9 cellular contexts compared by ENCODE assay signal in genomic region chr1:53367503-53368313, GRCh38. TPM values are rescaled to one million over a fixed set of nuclear protein-coding genes. Genes with fewer than 3 reads are reported as not detected.
DNase-seq lines count a peak whose midpoint lies in the region; ATAC-seq and TF ChIP-seq lines count a peak whose summit lies in the region.
"Had no signal": no experiment of that assay in that cellular context is flagged by ENCODE, and none has a peak within 500 bp of the region (broad histone marks: within the 10 kb centered on the region; RNA-seq: fewer than 3 reads in every experiment).

No MANE protein-coding gene starts in this region.

- intact Hi-C loops in esophagus squamous epithelium (cut with DNase I): no loop called here

- H3K4me3 ChIP-seq in GM12864 (ENCODE audit: low read depth, low read length): peak overlapping the region; percentile 62
- peak overlapping the region in 1 of 4 donors; percentile 16 for H3K4me3 ChIP-seq in esophagus squamous epithelium
- no peak overlapping the region for H3K4me3 ChIP-seq in foreskin fibroblast (ENCODE audit: low read depth in 1 of 2, low read length in 2 of 2)
- H3K4me3 ChIP-seq: HAP-1 had no signal

- 54 to 60% methylated on average over 6 of the region's 7 CpGs for WGBS in esophagus squamous epithelium, 2 donors

- no peak overlapping the region for H3K27ac Mint-ChIP-seq in osteocyte (ENCODE audit: unreplicated experiment)

- no peaks in the 10 kb centered on the region for H3K36me3 Mint-ChIP-seq in osteocyte (ENCODE audit: unreplicated experiment)

- peaks cover 16% of the 10 kb centered on the region for H3K27me3 Mint-ChIP-seq in osteocyte (ENCODE audit: unreplicated experiment)

- H3K27me3 ChIP-seq in esophagus squamous epithelium: peaks cover 0 to 17% (median 0%) of the 10 kb centered on the region in 4 donors

- H3K9me3 Mint-ChIP-seq in osteocyte (ENCODE audit: unreplicated experiment): no peaks in the 10 kb centered on the region

- H3K4me3 Mint-ChIP-seq in osteocyte (ENCODE audit: unreplicated experiment): no peak overlapping the region

- TF ChIP-seq POLR2A in esophagus squamous epithelium (IDR thresholded peaks at IDR 0.05): no peak

- TF ChIP-seq CTCF in GM12864 (IDR thresholded peaks at IDR 0.05; ENCODE audit: low read depth, low read length, missing control alignments): no peak
- no peak for TF ChIP-seq CTCF in osteocyte (IDR thresholded peaks at IDR 0.05)
- no peak for TF ChIP-seq CTCF in esophagus squamous epithelium (IDR thresholded peaks at IDR 0.05)
- TF ChIP-seq CTCF in foreskin fibroblast (IDR thresholded peaks at IDR 0.05; ENCODE audit: low read depth, low read length): no peak

- H3K36me3 ChIP-seq in esophagus squamous epithelium: no peaks in the 10 kb centered on the region
- H3K36me3 ChIP-seq: HAP-1 had no signal

- no peaks in the 10 kb centered on the region for H3K9me3 ChIP-seq in esophagus squamous epithelium
- H3K9me3 ChIP-seq: HAP-1 had no signal

- peak; percentile 80 for DNase-seq in GM12864 (ENCODE audit: low read depth)
- peak; percentile 62 for DNase-seq in KG1 (lab: John Stamatoyannopoulos, UW)
- DNase-seq in activated T-cell treated with anti-CD3 and anti-CD28 coated beads, Interleukin-2, amount 50 U/mL, for 1 hour: peak; percentile 17
- DNase-seq in osteocyte (ENCODE audit: extremely low spot score, unreplicated experiment): peak; percentile 80
- DNase-seq in NCI-H226: no peak
- DNase-seq in esophagus squamous epithelium (lab: John Stamatoyannopoulos, UW): no peak
- DNase-seq in foreskin fibroblast: no peak

- peak; percentile 89 for ATAC-seq in GM21515 (IDR thresholded peaks at IDR 0.05; ENCODE audit: unreplicated experiment)

- peaks cover 0 to 4% (median 0%) of the 10 kb centered on the region in 3 donors for H3K4me1 ChIP-seq in esophagus squamous epithelium
- H3K4me1 ChIP-seq: HAP-1 had no signal

- H3K4me1 Mint-ChIP-seq in osteocyte (ENCODE audit: unreplicated experiment): no peaks in the 10 kb centered on the region

- H3K27ac ChIP-seq in esophagus squamous epithelium: no peak overlapping the region

RNA-seq across cellular contexts. Expression of gene LRP8, which starts 39.8 kb away (rescaled TPM):
- total RNA-seq in osteocyte: 4.4 and 6.3 TPM in 2 replicates
- 10 to 100 TPM; 15.3 to 39.6 (median 18.8) TPM for total RNA-seq in esophagus squamous epithelium

Comparison
In these comparisons a context has a peak if more than half of its experiments do, and no peak if none do; other contexts are left out.
1. DNase-seq: peak in GM12864 (single experiment), KG1 (single experiment), activated T-cell treated with anti-CD3 and anti-CD28 coated beads, Interleukin-2, amount 50 U/mL, for 1 hour (single experiment) and osteocyte (single experiment); none in NCI-H226 (single experiment), esophagus squamous epithelium (single experiment) and foreskin fibroblast (0 of 2).